ENCODE assay signal across 8 cellular contexts in the genomic region with DNA sequence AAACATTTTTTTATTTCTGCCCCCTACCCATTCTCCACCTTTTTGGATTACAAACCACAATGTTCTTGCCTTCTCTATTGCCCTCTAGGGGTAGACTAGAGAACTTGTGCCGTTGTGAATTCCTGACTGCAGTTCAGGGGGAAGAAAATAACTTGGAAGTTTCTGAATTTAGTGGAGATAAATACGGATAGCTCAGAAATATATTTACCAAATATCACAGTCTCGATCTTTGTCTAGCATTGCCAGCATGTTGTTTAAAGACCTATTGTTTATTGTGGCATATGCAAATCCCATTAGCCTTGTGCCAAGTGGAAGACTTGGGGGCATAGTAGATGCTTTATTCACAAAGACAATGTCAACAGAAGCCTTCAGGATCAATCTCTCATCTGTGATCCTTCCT.
A peak's percentile ranks its signal among the peaks of the same experiment; 100 is the strongest.
DNase-seq lines count a peak whose midpoint lies in the region; ATAC-seq lines count a peak whose summit lies in the region.

No MANE protein-coding gene starts in this region.

- no peak overlapping the region for H3K4me3 Mint-ChIP-seq in stimulated activated naive B cell treated with anti-CD40 and anti-IgM and Interleukin-4, amounts not matched to agents 10 μg/mL and 1 μg/mL and 100 μg/mL, for 72 hours

- H3K9me3 Mint-ChIP-seq in stimulated activated naive B cell treated with anti-CD40 and anti-IgM and Interleukin-4, amounts not matched to agents 10 μg/mL and 1 μg/mL and 100 μg/mL, for 72 hours, result no peaks in the 10 kb centered on the region

- H3K36me3 Mint-ChIP-seq in stimulated activated naive B cell treated with anti-CD40 and anti-IgM and Interleukin-4, amounts not matched to agents 10 μg/mL and 1 μg/mL and 100 μg/mL, for 72 hours, result no peaks in the 10 kb centered on the region

- no peak overlapping the region for H3K4me3 ChIP-seq in SK-N-MC

- no peaks in the 10 kb centered on the region for H3K4me1 Mint-ChIP-seq in stimulated activated naive B cell treated with anti-CD40 and anti-IgM and Interleukin-4, amounts not matched to agents 10 μg/mL and 1 μg/mL and 100 μg/mL, for 72 hours

- H3K36me3 ChIP-seq in SK-N-MC (ENCODE audit: insufficient read depth, low read length), result no peaks in the 10 kb centered on the region

- no peak overlapping the region for H3K27ac Mint-ChIP-seq in stimulated activated naive B cell treated with anti-CD40 and anti-IgM and Interleukin-4, amounts not matched to agents 10 μg/mL and 1 μg/mL and 100 μg/mL, for 72 hours

- H3K27ac ChIP-seq in SK-N-MC, result peak overlapping the region; percentile 97; the same call in 1 of the 2 replicates

- no peak overlapping the region for H3K9ac ChIP-seq in SK-N-MC (ENCODE audit: insufficient read length)

- H3K27me3 Mint-ChIP-seq in stimulated activated naive B cell treated with anti-CD40 and anti-IgM and Interleukin-4, amounts not matched to agents 10 μg/mL and 1 μg/mL and 100 μg/mL, for 72 hours, result no peaks in the 10 kb centered on the region

- H3K9me3 ChIP-seq in SK-N-MC (ENCODE audit: low read depth, low read length), result no peaks in the 10 kb centered on the region; the same call in 1 of the 2 replicates

- DNase-seq in NCI-H2227 (lab: John Stamatoyannopoulos, UW; ENCODE audit: unreplicated experiment) (peak; percentile 22), NCI-H2227 treated with DMSO at 0.1 percent for 48 hours (lab: John Stamatoyannopoulos, UW) (no peak), SK-N-MC (ENCODE audit: low read depth, low spot score) (no peak), hepatic stellate cell (ENCODE audit: low spot score) (peak; percentile 11), epidermal melanocyte (ENCODE audit: insufficient read length, low spot score) (no peak)
- no peak for DNase-seq in stimulated activated naive B cell treated with anti-CD40 and anti-IgM and Interleukin-4, amounts not matched to agents 10 μg/mL and 1 μg/mL and 100 μg/mL, for 72 hours
- no peak for DNase-seq in activated CD4-positive, alpha-beta T cell treated with anti-CD3 and anti-CD28 coated beads, Interleukin-2, amount 50 U/mL, for 4 hours

- ATAC-seq in HG03025 (IDR thresholded peaks at IDR 0.05; ENCODE audit: low FRiP score, unreplicated experiment), result peak; percentile 62
- ATAC-seq in stimulated activated naive B cell treated with anti-CD40 and anti-IgM and Interleukin-4, amounts not matched to agents 10 μg/mL and 1 μg/mL and 100 μg/mL, for 72 hours (replicated peaks), result no peak

Comparison
In these comparisons a context has a peak if more than half of its experiments do, and no peak if none do; other contexts are left out.
1. DNase-seq: peak in NCI-H2227 (single experiment) and hepatic stellate cell (single experiment); none in NCI-H2227 treated with DMSO at 0.1 percent for 48 hours (single experiment), SK-N-MC (single experiment), epidermal melanocyte (single experiment), stimulated activated naive B cell treated with anti-CD40 and anti-IgM and Interleukin-4, amounts not matched to agents 10 μg/mL and 1 μg/mL and 100 μg/mL, for 72 hours (single experiment) and activated CD4-positive, alpha-beta T cell treated with anti-CD3 and anti-CD28 coated beads, Interleukin-2, amount 50 U/mL, for 4 hours (0 of 2).